In the genomic region with DNA sequence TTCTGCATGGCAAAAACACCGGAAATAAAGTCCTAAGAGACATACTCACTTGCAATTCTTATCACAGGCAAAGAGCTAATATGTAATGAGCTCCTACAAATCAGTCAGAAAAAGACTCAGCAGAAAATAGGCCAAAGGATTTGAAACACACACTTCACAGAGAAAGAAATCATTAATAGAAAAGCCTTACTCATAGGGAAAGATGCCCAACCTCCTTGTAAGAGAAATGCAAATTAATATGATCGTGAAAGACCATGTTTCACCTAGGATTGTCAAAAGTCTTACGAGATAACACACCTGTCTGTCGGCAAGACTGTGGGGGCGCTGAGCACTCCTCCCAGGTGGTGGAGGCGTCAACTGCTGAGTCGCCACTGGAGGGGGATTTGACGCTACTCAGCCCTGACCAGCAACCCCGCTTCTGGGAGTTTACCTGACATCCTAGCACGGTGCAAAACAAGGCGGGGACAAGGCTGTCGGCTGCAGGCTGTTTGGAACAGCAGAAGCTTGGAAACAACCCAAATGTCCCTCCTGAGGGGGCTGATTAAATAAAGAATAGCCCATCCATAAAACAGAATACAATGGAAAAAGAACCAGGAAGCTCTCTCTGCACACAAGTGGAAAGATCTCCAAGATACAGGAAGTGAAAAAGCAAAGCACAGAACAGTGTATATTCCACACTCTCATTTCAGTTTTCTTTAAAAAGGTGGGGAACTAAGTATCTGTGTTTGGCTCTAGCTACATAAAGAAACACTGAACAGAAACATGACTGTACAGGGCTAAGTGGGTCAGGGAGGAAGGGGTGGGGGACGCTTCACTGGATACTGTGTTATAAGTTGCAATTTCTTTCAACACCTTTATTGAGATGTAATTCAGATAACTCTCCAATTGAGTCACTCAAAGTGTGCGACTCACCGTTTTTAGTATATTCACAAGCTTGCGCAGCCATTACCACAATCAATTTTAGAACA, we compare ENCODE assay signal across 1 cellular context.
TF ChIP-seq lines count a peak whose summit lies in the region.

No MANE protein-coding gene starts in this region.

TF ChIP-seq in endothelial cell of umbilical vein, 7 proteins besides CTCF, POLR2A, EP300 and RAD21 (continued from another document):
- TF ChIP-seq EZH2 (IDR thresholded peaks at IDR 0.05; ENCODE audit: borderline replicate concordance, low read depth, low read length, severe bottlenecking) (no peak), GATA2 (IDR thresholded peaks at IDR 0.05; ENCODE audit: insufficient read depth, insufficient read length, low read depth, low read length) (no peak), MYC (IDR thresholded peaks at IDR 0.05; ENCODE audit: low read depth, low read length) (no peak)
